ENCODE assay signal across 9 cellular contexts in genomic region chr9:128081052-128081451, GRCh38. TPM values are rescaled to one million over a fixed set of nuclear protein-coding genes. Genes with fewer than 3 reads are reported as not detected.
DNase-seq lines count a peak whose midpoint lies in the region; ATAC-seq and TF ChIP-seq lines count a peak whose summit lies in the region.
"Had no signal": no experiment of that assay in that cellular context is flagged by ENCODE, and none has a peak within 500 bp of the region (broad histone marks: within the 10 kb centered on the region; RNA-seq: fewer than 3 reads in every experiment).

No MANE protein-coding gene starts in this region.

- no peak overlapping the region for H3K4me3 ChIP-seq in BJ (ENCODE audit: low read depth, low read length)

- H3K4me3 Mint-ChIP-seq in nephron = peak overlapping the region; percentile 33 to 73 (median 55)

- no peaks in the 10 kb centered on the region for H3K27me3 ChIP-seq in BJ (ENCODE audit: control insufficient read depth, insufficient read depth, low read length)

- peak overlapping the region; percentile 94 to 98 (median 98) for H3K27ac Mint-ChIP-seq in nephron

- ATAC-seq in HG03342 (IDR thresholded peaks at IDR 0.05; ENCODE audit: unreplicated experiment) = no peak

- no peaks in the 10 kb centered on the region for H3K9me3 Mint-ChIP-seq in nephron

- DNase-seq in BJ (ENCODE audit: low read depth) (peak; percentile 96), NCI-H510A treated with DMSO at 0.1 percent for 48 hours (lab: John Stamatoyannopoulos, UW) (peak; percentile 30), ecto neural progenitor cell (ENCODE audit: low spot score) (peak; percentile 75), islet precursor cell (no peak), NCI-H187 (lab: John Stamatoyannopoulos, UW) (no peak), NCI-H526 treated with DMSO at 0.1 percent for 48 hours (lab: John Stamatoyannopoulos, UW) (no peak)
- DNase-seq: SIG-M5 had no signal

- CTCF ChIA-PET in BJ (lab: Yijun Ruan, JAX) = interaction anchor here (1.1 to 2.6 kb wide), 7 partner anchors 10 to 137 kb away, joined by 3 to 7 read pairs (median 4); no protein-coding TSS in a partner anchor

- peaks cover 48% of the 10 kb centered on the region for H3K4me1 Mint-ChIP-seq in nephron

- H3K36me3 ChIP-seq in BJ (ENCODE audit: control insufficient read depth, insufficient read depth, low read length) = no peaks in the 10 kb centered on the region; the same call in 1 of the 2 replicates

- H3K36me3 Mint-ChIP-seq in nephron (ENCODE audit: low read depth) = peaks cover 13% of the 10 kb centered on the region

- no peak for TF ChIP-seq CTCF in BJ (IDR thresholded peaks at IDR 0.05; ENCODE audit: insufficient read depth, low read depth, low read length)
- no peak for TF ChIP-seq CTCF in nephron (IDR thresholded peaks at IDR 0.05; ENCODE audit: unreplicated experiment in 3 of 3)

- POLR2A ChIA-PET in BJ (lab: Charles Lee) = interaction anchor here (0.8 kb wide), 1 partner anchor 14 kb away, joined by 7 read pairs; the partner anchor contains the start of gene NAIF1

- no peaks in the 10 kb centered on the region for H3K27me3 Mint-ChIP-seq in nephron (ENCODE audit: low read depth)

RNA-seq across cellular contexts. Expression of gene SLC25A25, which starts 13.0 kb away (rescaled TPM):
- polyA plus RNA-seq in BJ (2011; rRNA removed) = 10.2 and 12.9 TPM in 2 replicates
- 12.9 and 21.2 TPM in 2 replicates for polyA minus RNA-seq in BJ (2011; rRNA and poly(A)+ RNA removed)

RNA-seq across cellular contexts. Expression of gene NAIF1, which starts 13.9 kb away (rescaled TPM):
- 8.2 and 10.6 TPM in 2 replicates for polyA plus RNA-seq in BJ (2011; rRNA removed)
- 5.4 and 8.1 TPM in 2 replicates for polyA minus RNA-seq in BJ (2011; rRNA and poly(A)+ RNA removed)

RNA-seq across cellular contexts. Expression of gene PTGES2, which starts 46.5 kb away (rescaled TPM):
- 59.7 and 91.9 TPM in 2 replicates for polyA plus RNA-seq in BJ (2011; rRNA removed)
- polyA minus RNA-seq in BJ (2011; rRNA and poly(A)+ RNA removed) = 35.4 and 59.8 TPM in 2 replicates

Comparison
In these comparisons a context has a peak if more than half of its experiments do, and no peak if none do; other contexts are left out.
1. DNase-seq: peak in BJ (single experiment), NCI-H510A treated with DMSO at 0.1 percent for 48 hours (single experiment) and ecto neural progenitor cell (single experiment); none in islet precursor cell (single experiment), NCI-H187 (0 of 2) and NCI-H526 treated with DMSO at 0.1 percent for 48 hours (single experiment).